In the genomic region with DNA sequence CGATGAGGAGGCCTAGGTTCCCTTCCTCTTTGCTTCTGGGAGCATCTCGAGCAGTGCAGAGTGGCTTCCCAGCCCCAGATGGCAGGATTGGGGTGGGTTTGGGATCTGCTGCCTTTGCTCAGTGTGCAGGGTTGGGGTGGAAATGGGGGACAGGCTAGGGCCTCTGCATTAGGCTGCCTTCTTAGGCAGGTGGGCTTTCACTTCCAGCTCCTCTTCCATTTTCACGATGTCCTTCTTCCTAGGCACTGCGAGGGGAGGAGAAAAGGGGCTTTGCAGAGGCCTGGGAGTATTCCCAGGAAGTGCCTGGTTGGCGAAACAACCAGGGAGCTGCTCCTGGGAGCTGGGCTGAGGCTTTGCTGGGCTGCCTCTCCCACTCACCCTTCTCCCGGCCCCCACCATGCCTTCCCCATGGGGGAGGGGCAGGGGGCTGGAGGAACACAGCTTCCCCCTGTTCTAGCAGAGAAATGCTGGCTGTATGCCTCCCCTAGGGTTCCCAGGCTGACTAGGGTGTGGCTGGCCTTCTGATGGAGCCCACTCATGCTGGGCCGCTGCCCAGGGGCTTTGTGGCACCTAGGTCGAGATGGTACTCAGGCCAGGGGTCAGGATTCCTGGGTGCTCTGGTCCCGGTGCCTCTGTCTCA, we compare ENCODE assay signal across 14 cellular contexts. TPM values are rescaled to one million over a fixed set of nuclear protein-coding genes. Genes with fewer than 3 reads are reported as not detected.
DNase-seq lines count a peak whose midpoint lies in the region; ATAC-seq and TF ChIP-seq lines count a peak whose summit lies in the region.
"Had no signal": no experiment of that assay in that cellular context is flagged by ENCODE, and none has a peak within 500 bp of the region (broad histone marks: within the 10 kb centered on the region; RNA-seq: fewer than 3 reads in every experiment).

No MANE protein-coding gene starts in this region.

- H3K27ac Mint-ChIP-seq in brain: peak overlapping the region in 2 of 5 experiments; percentile 48 to 90

- H3K27me3 Mint-ChIP-seq in brain: peaks cover 3% of the 10 kb centered on the region

- peak in 1 of 8 donors; percentile 0 for ATAC-seq in heart right ventricle

- H3K4me1 Mint-ChIP-seq in brain: peaks cover 48% of the 10 kb centered on the region

- peaks cover 16 to 72% (median 41%) of the 10 kb centered on the region in 9 donors for H3K4me1 ChIP-seq in heart right ventricle
- peaks cover 35% of the 10 kb centered on the region for H3K4me1 ChIP-seq in muscle layer of colon (ENCODE audit: insufficient read depth, low read length)
- peaks cover 0 to 53% (median 22%) of the 10 kb centered on the region in 4 donors for H3K4me1 ChIP-seq in tibial nerve

- TF ChIP-seq POLR2A in tibial nerve (IDR thresholded peaks at IDR 0.05): peak; percentile 12 to 34

- H3K27me3 ChIP-seq in heart right ventricle (peaks cover 0 to 5% (median 0%) of the 10 kb centered on the region in 7 donors), muscle layer of colon (ENCODE audit: control insufficient read depth in 1 of 2, insufficient read depth in 2 of 2, low read length in 2 of 2) (no peaks in the 10 kb centered on the region), tibial nerve (no peaks in the 10 kb centered on the region)
- H3K27me3 ChIP-seq: BLaER1 had no signal

- peaks cover 0 to 61% (median 45%) of the 10 kb centered on the region in 9 donors for H3K36me3 ChIP-seq in heart right ventricle
- H3K36me3 ChIP-seq in muscle layer of colon (ENCODE audit: insufficient read depth, low read length): peaks cover 60% of the 10 kb centered on the region
- peaks cover 2 to 53% (median 10%) of the 10 kb centered on the region in 3 donors for H3K36me3 ChIP-seq in tibial nerve

- TF ChIP-seq EP300 in tibial nerve (IDR thresholded peaks at IDR 0.05): peak; percentile 23 to 84

- H3K36me3 Mint-ChIP-seq in brain: peaks cover 17% of the 10 kb centered on the region

- H3K4me3 Mint-ChIP-seq in brain: peak overlapping the region in 4 of 5 experiments; percentile 51 to 95 (median 84)

- no peaks in the 10 kb centered on the region for H3K9me3 ChIP-seq in heart right ventricle
- H3K9me3 ChIP-seq in muscle layer of colon (ENCODE audit: low read length): no peaks in the 10 kb centered on the region
- H3K9me3 ChIP-seq in tibial nerve: no peaks in the 10 kb centered on the region
- H3K9me3 ChIP-seq: BLaER1 had no signal

- intact Hi-C loops in heart right ventricle (cut with DNase I): loop anchor here in 1 of 10 donors (5.0 kb wide), 1 partner anchor 74 kb away; no protein-coding TSS in a partner anchor
- intact Hi-C loops in cardiac septum (cut with DNase I): no loop called here

- DNase-seq in heart right ventricle: peak in 1 of 2 donors; percentile 35
- no peak for DNase-seq in cardiac septum (ENCODE audit: low spot score)
- DNase-seq in tibial nerve (ENCODE audit: low spot score in 2 of 2): peak in 1 of 2 donors; percentile 33
- DNase-seq in KG1 (lab: John Stamatoyannopoulos, UW): no peak
- DNase-seq in kidney glomerular epithelial cell (lab: John Stamatoyannopoulos, UW): no peak
- DNase-seq in HPDE6-E6E7 (ENCODE audit: extremely low spot score): no peak
- DNase-seq: cortex of kidney, GDM1, midbrain, NCI-H2029 had no signal

- peak overlapping the region; percentile 99 for H3K9ac ChIP-seq in muscle layer of colon (ENCODE audit: low read length)
- H3K9ac ChIP-seq: BLaER1 had no signal

- 73 to 74% methylated on average over 9 of the region's 9 CpGs for WGBS in heart right ventricle, 2 donors
- 44 to 54% methylated on average over 9 of the region's 9 CpGs for whole genome bisulfite sequencing in tibial nerve, 2 donors

- H3K27ac ChIP-seq in heart right ventricle (peak overlapping the region in 8 of 10 donors; percentile 31 to 98 (median 94)), muscle layer of colon (ENCODE audit: low read depth, low read length) (peak overlapping the region; percentile 5), tibial nerve (peak overlapping the region; percentile 98 to 100 (median 98))
- H3K27ac ChIP-seq: BLaER1 had no signal

- H3K9me3 Mint-ChIP-seq in brain: peaks cover 0 to 2% (median 0%) of the 10 kb centered on the region in 5 experiments
- H3K9me3 Mint-ChIP-seq: T-helper 2 cell treated with Interferon-gamma antibody and Interleukin-4, amounts not matched to agents 5 μg/mL and 100 μg/mL, for 36 hours had no signal

- H3K4me3 ChIP-seq in heart right ventricle: peak overlapping the region in 8 of 10 donors; percentile 48 to 77 (median 68)
- H3K4me3 ChIP-seq in muscle layer of colon (ENCODE audit: low read depth in 1 of 2, low read length in 2 of 2): peak overlapping the region; percentile 79 to 92
- H3K4me3 ChIP-seq in tibial nerve: peak overlapping the region; percentile 51 to 76 (median 58)
- H3K4me3 ChIP-seq: BLaER1 had no signal

- TF ChIP-seq CTCF in heart right ventricle (IDR thresholded peaks at IDR 0.05) (no peak), brain (conservative IDR thresholded peaks at IDR 0.05) (no peak), tibial nerve (IDR thresholded peaks at IDR 0.05) (no peak)

RNA-seq across cellular contexts. Expression of a gene that starts 2.4 kb away (rescaled TPM):
- total RNA-seq in heart right ventricle (100 to 1,000 TPM in 6 of 10 donors, 10 to 100 TPM in 4; 34.6 to 588 (median 105) TPM), cardiac septum (76.3 TPM), tibial nerve (1,000 to 10,000 TPM in 1 of 4 donors, 100 to 1,000 TPM in 3; 390 to 1,252 (median 718) TPM)
- polyA plus RNA-seq in heart right ventricle (10 to 100 TPM; 53.2 to 83.0 TPM), brain (ENCODE audit: insufficient read depth, low read depth, low replicate concordance) (26.2 TPM)

RNA-seq across cellular contexts. Expression of a gene that starts 16.1 kb away (rescaled TPM):
- total RNA-seq in heart right ventricle (10 to 100 TPM; 17.5 to 31.8 (median 22.2) TPM), cardiac septum (23.2 TPM), tibial nerve (10 to 100 TPM; 32.6 to 49.6 (median 37.5) TPM)
- polyA plus RNA-seq in heart right ventricle (10 to 100 TPM; 14.6 to 90.2 TPM), brain (ENCODE audit: insufficient read depth, low read depth, low replicate concordance) (52.5 TPM)

RNA-seq across cellular contexts. Expression of a gene that starts 25.8 kb away (rescaled TPM):
- total RNA-seq in heart right ventricle: under 1 TPM in 3 of 10 donors, not detected in 7; 0.19 to 0.52 (median 0.26) TPM
- polyA plus RNA-seq in heart right ventricle: under 1 TPM in 1 of 2 donors, not detected in 1; 0.29 TPM
- total RNA-seq in cardiac septum: not detected
- polyA plus RNA-seq in brain (ENCODE audit: insufficient read depth, low read depth, low replicate concordance): not detected
- 10 to 100 TPM; 16.5 to 78.7 (median 39.3) TPM for total RNA-seq in tibial nerve

RNA-seq across cellular contexts. Expression of a gene that starts 46.9 kb away (rescaled TPM):
- total RNA-seq in heart right ventricle: 10 to 100 TPM; 16.6 to 47.0 (median 23.9) TPM
- polyA plus RNA-seq in heart right ventricle: 10 to 100 TPM; 27.2 to 58.8 TPM
- total RNA-seq in cardiac septum: 27.5 TPM
- polyA plus RNA-seq in brain (ENCODE audit: insufficient read depth, low read depth, low replicate concordance): 41.5 TPM
- 10 to 100 TPM; 30.6 to 54.0 (median 37.8) TPM for total RNA-seq in tibial nerve

Comparison
In these comparisons a context has a peak if more than half of its experiments do, and no peak if none do; other contexts are left out.
1. H3K27ac ChIP-seq: peak in every context shown above with its lines; median percentile 98 in tibial nerve; 94 in heart right ventricle; 5 in muscle layer of colon.
2. RNA of a gene that starts 25.8 kb away (total RNA-seq): 16.5 to 78.7 TPM in tibial nerve; not detected in cardiac septum (single experiment) and 0.19 to 0.52 TPM in heart right ventricle; every median in the first group is over 10 times any median in the second.
3. Peak in every context shown above with its lines, with median percentiles within 50 percentile points of each other: H3K4me3 ChIP-seq.